Comparison of ENCODE assay signal across 7 cellular contexts in genomic region chr2:112056626-112056987, GRCh38. TPM values are rescaled to one million over a fixed set of nuclear protein-coding genes. Genes with fewer than 3 reads are reported as not detected.
A peak's percentile ranks its signal among the peaks of the same experiment; 100 is the strongest.
DNase-seq lines count a peak whose midpoint lies in the region; ATAC-seq and TF ChIP-seq lines count a peak whose summit lies in the region.

No MANE protein-coding gene starts in this region.

- DNase-seq in HL-60 (ENCODE audit: low read depth in 1 of 2, low spot score in 1 of 2) (no peak), NCI-H774 (lab: John Stamatoyannopoulos, UW) (no peak), mucosa of gallbladder (ENCODE audit: low spot score) (no peak), DMS53 (lab: John Stamatoyannopoulos, UW) (no peak)
- DNase-seq in activated CD8-positive, alpha-beta T cell treated with anti-CD3 and anti-CD28 coated beads, Interleukin-2, amount 10 ng/mL, durations not matched to agents 7 days and 5 days, result no peak
- DNase-seq in stimulated activated naive CD8-positive, alpha-beta T cell treated with anti-CD3 and anti-CD28 coated beads, Interleukin-15, amount 100 ng/mL, for 72 hours, result no peak

- H3K27me3 ChIP-seq in HL-60 (ENCODE audit: insufficient read depth, poor library complexity, severe bottlenecking) (no peaks in the 10 kb centered on the region), iPS-18a (ENCODE audit: control insufficient read depth, insufficient read depth, low read length) (peaks cover 7% of the 10 kb centered on the region)

- H3K4me3 ChIP-seq in HL-60 (replicated peaks; ENCODE audit: insufficient read depth, low read length), result peak overlapping the region; percentile 87
- H3K4me3 ChIP-seq in iPS-18a (ENCODE audit: low read length), result peak overlapping the region; percentile 88

- peak overlapping the region; percentile 94 for H3K27ac Mint-ChIP-seq in activated CD8-positive, alpha-beta T cell treated with anti-CD3 and anti-CD28 coated beads, Interleukin-2, amount 10 ng/mL, durations not matched to agents 7 days and 5 days
- H3K27ac Mint-ChIP-seq in stimulated activated naive CD8-positive, alpha-beta T cell treated with anti-CD3 and anti-CD28 coated beads, Interleukin-15, amount 100 ng/mL, for 72 hours, result peak overlapping the region in 1 of 2 donors; percentile 84

- H3K27me3 Mint-ChIP-seq in activated CD8-positive, alpha-beta T cell treated with anti-CD3 and anti-CD28 coated beads, Interleukin-2, amount 10 ng/mL, durations not matched to agents 7 days and 5 days (ENCODE audit: low read depth), result peaks cover 4% of the 10 kb centered on the region
- no peaks in the 10 kb centered on the region for H3K27me3 Mint-ChIP-seq in stimulated activated naive CD8-positive, alpha-beta T cell treated with anti-CD3 and anti-CD28 coated beads, Interleukin-15, amount 100 ng/mL, for 72 hours

- ATAC-seq in activated CD8-positive, alpha-beta T cell treated with anti-CD3 and anti-CD28 coated beads, Interleukin-2, amount 10 ng/mL, durations not matched to agents 7 days and 5 days, result no peak
- no peak for ATAC-seq in stimulated activated naive CD8-positive, alpha-beta T cell treated with anti-CD3 and anti-CD28 coated beads, Interleukin-15, amount 100 ng/mL, for 72 hours

- H3K4me1 ChIP-seq in iPS-18a (ENCODE audit: control insufficient read depth, low read depth, low read length), result peaks cover 9% of the 10 kb centered on the region

- no peaks in the 10 kb centered on the region for H3K36me3 ChIP-seq in iPS-18a (ENCODE audit: control insufficient read depth, low read depth, low read length)

- peak overlapping the region; percentile 85 for H3K4me3 Mint-ChIP-seq in activated CD8-positive, alpha-beta T cell treated with anti-CD3 and anti-CD28 coated beads, Interleukin-2, amount 10 ng/mL, durations not matched to agents 7 days and 5 days
- H3K4me3 Mint-ChIP-seq in stimulated activated naive CD8-positive, alpha-beta T cell treated with anti-CD3 and anti-CD28 coated beads, Interleukin-15, amount 100 ng/mL, for 72 hours, result peak overlapping the region; percentile 95 to 96

- H3K9ac ChIP-seq in iPS-18a (ENCODE audit: low read length), result no peak overlapping the region

- no peaks in the 10 kb centered on the region for H3K9me3 Mint-ChIP-seq in activated CD8-positive, alpha-beta T cell treated with anti-CD3 and anti-CD28 coated beads, Interleukin-2, amount 10 ng/mL, durations not matched to agents 7 days and 5 days (ENCODE audit: insufficient read depth)
- no peaks in the 10 kb centered on the region for H3K9me3 Mint-ChIP-seq in stimulated activated naive CD8-positive, alpha-beta T cell treated with anti-CD3 and anti-CD28 coated beads, Interleukin-15, amount 100 ng/mL, for 72 hours

- CTCF ChIA-PET in activated CD8-positive, alpha-beta T cell treated with anti-CD3 and anti-CD28 coated beads, Interleukin-2, amount 10 ng/mL, durations not matched to agents 7 days and 5 days (lab: Charles Lee), result no interaction called here

- no peaks in the 10 kb centered on the region for H3K9me3 ChIP-seq in iPS-18a (ENCODE audit: control insufficient read depth, low read depth, low read length)

- POLR2A ChIA-PET in activated CD8-positive, alpha-beta T cell treated with anti-CD3 and anti-CD28 coated beads, Interleukin-2, amount 10 ng/mL, durations not matched to agents 7 days and 5 days (lab: Charles Lee), result no interaction called here

- peaks cover 33% of the 10 kb centered on the region for H3K36me3 Mint-ChIP-seq in activated CD8-positive, alpha-beta T cell treated with anti-CD3 and anti-CD28 coated beads, Interleukin-2, amount 10 ng/mL, durations not matched to agents 7 days and 5 days (ENCODE audit: low read depth)

- H3K4me1 Mint-ChIP-seq in activated CD8-positive, alpha-beta T cell treated with anti-CD3 and anti-CD28 coated beads, Interleukin-2, amount 10 ng/mL, durations not matched to agents 7 days and 5 days (ENCODE audit: low read depth), result peaks cover 43% of the 10 kb centered on the region
- peaks cover 48% of the 10 kb centered on the region for H3K4me1 Mint-ChIP-seq in stimulated activated naive CD8-positive, alpha-beta T cell treated with anti-CD3 and anti-CD28 coated beads, Interleukin-15, amount 100 ng/mL, for 72 hours

- H3K27ac ChIP-seq in HL-60 (replicated peaks), result peak overlapping the region; percentile 94
- H3K27ac ChIP-seq in iPS-18a (ENCODE audit: low read length), result no peak overlapping the region

- no peak for TF ChIP-seq CTCF in HL-60 (IDR thresholded peaks at IDR 0.05; ENCODE audit: insufficient read depth, low read length)

RNA-seq across cellular contexts. Expression of gene TMEM87B, which starts 1.5 kb away (rescaled TPM):
- 10 to 100 TPM; 18.6 to 19.9 TPM for total RNA-seq in activated CD8-positive, alpha-beta T cell treated with anti-CD3 and anti-CD28 coated beads, Interleukin-2, amount 10 ng/mL, durations not matched to agents 7 days and 5 days
- 36.3 TPM for total RNA-seq in mucosa of gallbladder
